Comparison of ENCODE assay signal across 19 cellular contexts in the genomic region with DNA sequence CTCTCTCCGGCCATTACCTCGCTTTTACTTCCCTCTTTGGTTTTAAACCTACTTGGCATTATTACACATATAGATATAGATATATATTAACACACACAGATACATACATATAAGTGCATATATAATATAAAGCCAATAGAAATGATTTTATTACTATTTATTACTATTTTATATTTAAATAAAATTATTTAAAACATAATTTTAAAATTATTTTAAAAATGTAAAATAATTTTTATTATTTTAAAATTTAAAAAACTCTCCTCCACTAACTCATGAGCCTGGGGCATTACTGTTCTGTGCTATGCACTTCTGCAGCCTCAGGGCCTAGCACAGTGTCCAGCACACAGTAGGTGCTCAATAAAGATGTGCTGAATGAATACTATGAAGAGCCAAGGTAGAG.
"Had no signal": no experiment of that assay in that cellular context is flagged by ENCODE, and none has a peak within 500 bp of the region (broad histone marks: within the 10 kb centered on the region; RNA-seq: fewer than 3 reads in every experiment).

No MANE protein-coding gene starts in this region.

- H3K9me3 Mint-ChIP-seq: nephron; neural progenitor cell; stimulated activated effector memory CD8-positive, alpha-beta T cell treated with anti-CD3 and anti-CD28 coated beads, Interleukin-12 subunit alpha, Interleukin-12 subunit beta, amount 100 ng/mL, for 72 hours had no signal

- DNase-seq: dorsolateral prefrontal cortex; effector CD4-positive, alpha-beta T cell; heart left ventricle; kidney; mesenchymal stem cell; midbrain; naive thymus-derived CD4-positive, alpha-beta T cell; psoas muscle; right cardiac atrium; sigmoid colon; stimulated activated CD4-positive, alpha-beta T cell treated with anti-CD3 and anti-CD28 coated beads, Interleukin-2, amount 100 ng/mL, for 24 hours; stimulated activated CD4-positive, alpha-beta T cell treated with anti-CD3 and anti-CD28 coated beads, Interleukin-4, amount 100 ng/mL, for 24 hours; stimulated activated naive CD4-positive, alpha-beta T cell treated with Interleukin-2 at 50 U/mL for 16 hours; upper lobe of left lung had no signal

- H3K4me1 Mint-ChIP-seq: nephron had no signal

- H3K4me3 Mint-ChIP-seq: naive thymus-derived CD4-positive, alpha-beta T cell; nephron; neural progenitor cell; stimulated activated effector memory CD8-positive, alpha-beta T cell treated with anti-CD3 and anti-CD28 coated beads, Interleukin-12 subunit alpha, Interleukin-12 subunit beta, amount 100 ng/mL, for 72 hours had no signal

- H3K27ac Mint-ChIP-seq: naive thymus-derived CD4-positive, alpha-beta T cell; nephron; neural progenitor cell; stimulated activated effector memory CD8-positive, alpha-beta T cell treated with anti-CD3 and anti-CD28 coated beads, Interleukin-12 subunit alpha, Interleukin-12 subunit beta, amount 100 ng/mL, for 72 hours had no signal

- ATAC-seq: gastroesophageal sphincter; heart left ventricle; left lobe of liver; naive thymus-derived CD4-positive, alpha-beta T cell; psoas muscle; right cardiac atrium; stimulated activated effector memory CD8-positive, alpha-beta T cell treated with anti-CD3 and anti-CD28 coated beads, Interleukin-12 subunit alpha, Interleukin-12 subunit beta, amount 100 ng/mL, for 72 hours had no signal

- H3K36me3 Mint-ChIP-seq: neural progenitor cell; stimulated activated effector memory CD8-positive, alpha-beta T cell treated with anti-CD3 and anti-CD28 coated beads, Interleukin-12 subunit alpha, Interleukin-12 subunit beta, amount 100 ng/mL, for 72 hours had no signal

- H3K27me3 Mint-ChIP-seq: naive thymus-derived CD4-positive, alpha-beta T cell had no signal
